Comparison of ENCODE assay signal across 1 cellular context in the genomic region with DNA sequence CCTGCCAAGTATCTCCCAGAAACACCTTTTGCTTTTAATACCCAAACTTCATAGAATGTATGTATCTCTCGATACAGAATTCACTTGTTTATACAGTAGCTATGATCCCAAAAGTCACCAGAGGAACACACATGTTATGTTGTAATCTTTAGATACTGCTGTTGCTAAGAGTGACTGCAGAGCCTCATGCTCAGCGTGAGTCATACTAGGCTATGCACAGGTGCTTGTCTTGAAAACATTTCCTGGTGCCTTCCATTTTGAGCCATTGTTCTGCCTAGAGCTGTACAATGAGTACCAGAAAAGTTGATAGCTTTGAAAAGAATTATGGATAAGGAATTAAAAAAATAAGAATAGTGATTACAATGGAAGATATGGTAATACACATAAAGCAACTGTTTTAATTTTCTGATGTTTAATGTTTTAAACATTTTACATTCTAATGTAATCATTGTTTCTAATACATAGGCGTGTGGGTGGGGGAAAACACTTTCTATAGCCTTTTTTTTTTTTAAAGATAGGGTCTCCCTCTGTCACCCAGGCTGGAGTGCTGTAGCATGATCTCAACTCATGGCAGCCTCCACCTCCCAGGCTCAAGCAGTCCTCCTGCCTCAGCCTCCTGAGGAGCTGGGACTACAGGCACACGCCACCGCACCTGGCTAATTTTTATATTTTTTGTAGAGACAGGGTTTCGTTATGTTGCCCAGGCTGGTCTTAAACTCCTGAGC.
TF ChIP-seq lines count a peak whose summit lies in the region.

No MANE protein-coding gene starts in this region.

TF ChIP-seq in IMR-90, 13 proteins besides CTCF, POLR2A, EP300 and RAD21:
- TF ChIP-seq FOS (IDR thresholded peaks at IDR 0.05; ENCODE audit: low read depth, low read length) (no peak), MXI1 (IDR thresholded peaks at IDR 0.05; ENCODE audit: borderline replicate concordance, low read depth, low read length) (no peak), BHLHE40 (IDR thresholded peaks at IDR 0.05; ENCODE audit: low read depth, low read length) (no peak)
